Comparison of ENCODE assay signal across 9 cellular contexts in genomic region chr4:74531952-74532794, GRCh38.
DNase-seq lines count a peak whose midpoint lies in the region; ATAC-seq and TF ChIP-seq lines count a peak whose summit lies in the region.
"Had no signal": no experiment of that assay in that cellular context is flagged by ENCODE, and none has a peak within 500 bp of the region (broad histone marks: within the 10 kb centered on the region; RNA-seq: fewer than 3 reads in every experiment).

No MANE protein-coding gene starts in this region.

- no peak overlapping the region for H3K4me3 Mint-ChIP-seq in activated naive CD8-positive, alpha-beta T cell treated with anti-CD3 and anti-CD28 coated beads, Interleukin-2, amount 50 U/mL, for 24 hours
- H3K4me3 Mint-ChIP-seq in stimulated activated effector memory CD8-positive, alpha-beta T cell treated with anti-CD3 and anti-CD28 coated beads, Interleukin-12 subunit alpha, Interleukin-12 subunit beta, amount 100 ng/mL, for 72 hours: no peak overlapping the region

- no peaks in the 10 kb centered on the region for H3K4me1 ChIP-seq in right cardiac atrium (ENCODE audit: control insufficient read depth, insufficient read depth, low read length)

- TF ChIP-seq CTCF in AG10803 (conservative IDR thresholded peaks at IDR 0.05; ENCODE audit: low read length) (peak; percentile 67), GM13976 (IDR thresholded peaks at IDR 0.05; ENCODE audit: borderline replicate concordance, control extremely low read depth, extremely low read depth, insufficient read depth, missing control alignments) (peak; percentile 41)

- H3K27me3 Mint-ChIP-seq in activated naive CD8-positive, alpha-beta T cell treated with anti-CD3 and anti-CD28 coated beads, Interleukin-2, amount 50 U/mL, for 24 hours: peaks cover 6% of the 10 kb centered on the region

- H3K27me3 ChIP-seq in right cardiac atrium (ENCODE audit: control insufficient read depth, insufficient read depth): no peaks in the 10 kb centered on the region

- WGBS in right cardiac atrium: 44% methylated on average over 6 of the region's 6 CpGs

- no peaks in the 10 kb centered on the region for H3K36me3 Mint-ChIP-seq in activated naive CD8-positive, alpha-beta T cell treated with anti-CD3 and anti-CD28 coated beads, Interleukin-2, amount 50 U/mL, for 24 hours (ENCODE audit: low read depth)
- no peaks in the 10 kb centered on the region for H3K36me3 Mint-ChIP-seq in stimulated activated effector memory CD8-positive, alpha-beta T cell treated with anti-CD3 and anti-CD28 coated beads, Interleukin-12 subunit alpha, Interleukin-12 subunit beta, amount 100 ng/mL, for 72 hours

- no peaks in the 10 kb centered on the region for H3K4me1 Mint-ChIP-seq in activated naive CD8-positive, alpha-beta T cell treated with anti-CD3 and anti-CD28 coated beads, Interleukin-2, amount 50 U/mL, for 24 hours
- H3K4me1 Mint-ChIP-seq in stimulated activated effector memory CD8-positive, alpha-beta T cell treated with anti-CD3 and anti-CD28 coated beads, Interleukin-12 subunit alpha, Interleukin-12 subunit beta, amount 100 ng/mL, for 72 hours: no peaks in the 10 kb centered on the region

- H3K27ac Mint-ChIP-seq in activated naive CD8-positive, alpha-beta T cell treated with anti-CD3 and anti-CD28 coated beads, Interleukin-2, amount 50 U/mL, for 24 hours: no peak overlapping the region
- H3K27ac Mint-ChIP-seq in stimulated activated effector memory CD8-positive, alpha-beta T cell treated with anti-CD3 and anti-CD28 coated beads, Interleukin-12 subunit alpha, Interleukin-12 subunit beta, amount 100 ng/mL, for 72 hours: no peak overlapping the region

- intact Hi-C loops in right cardiac atrium (cut with DNase I): loop anchor here in 2 of 4 donors (5.0 to 10.0 kb wide), 2 partner anchors 157 to 160 kb away; no protein-coding TSS in a partner anchor

- DNase-seq in AG10803 (ENCODE audit: low read depth) (peak; percentile 85), GM13976 (ENCODE audit: low spot score) (peak; percentile 5), NCI-H128 (lab: John Stamatoyannopoulos, UW; ENCODE audit: unreplicated experiment) (peak; percentile 2), right cardiac atrium (no peak)
- DNase-seq in activated naive CD8-positive, alpha-beta T cell treated with anti-CD3 and anti-CD28 coated beads, Interleukin-2, amount 50 U/mL, for 24 hours: no peak
- no peak for DNase-seq in stimulated activated effector memory CD8-positive, alpha-beta T cell treated with anti-CD3 and anti-CD28 coated beads, Interleukin-12 subunit alpha, Interleukin-12 subunit beta, amount 100 ng/mL, for 72 hours (ENCODE audit: low spot score in 2 of 2)
- DNase-seq in effector CD8-positive, alpha-beta T cell (lab: John Stamatoyannopoulos, UW): no peak

- H3K9me3 Mint-ChIP-seq in activated naive CD8-positive, alpha-beta T cell treated with anti-CD3 and anti-CD28 coated beads, Interleukin-2, amount 50 U/mL, for 24 hours: no peaks in the 10 kb centered on the region
- no peaks in the 10 kb centered on the region for H3K9me3 Mint-ChIP-seq in stimulated activated effector memory CD8-positive, alpha-beta T cell treated with anti-CD3 and anti-CD28 coated beads, Interleukin-12 subunit alpha, Interleukin-12 subunit beta, amount 100 ng/mL, for 72 hours

- in situ Hi-C loops in GM13976 (cut with MboI; ENCODE audit: low sequenced_read_pairs, unreplicated experiment): no loop called here

- no peak overlapping the region for H3K27ac ChIP-seq in right cardiac atrium (ENCODE audit: low read length)
- H3K27ac ChIP-seq: skin epidermis had no signal

- H3K4me3 ChIP-seq in AG10803 (ENCODE audit: low read length) (no peak overlapping the region), right cardiac atrium (ENCODE audit: low read length) (no peak overlapping the region)
- H3K4me3 ChIP-seq: skin epidermis had no signal

- ATAC-seq in HG02798 (IDR thresholded peaks at IDR 0.05; ENCODE audit: poor library complexity, unreplicated experiment): peak; percentile 93
- peak; percentile 54 for ATAC-seq in activated naive CD8-positive, alpha-beta T cell treated with anti-CD3 and anti-CD28 coated beads, Interleukin-2, amount 50 U/mL, for 24 hours
- peak; percentile 69 to 73 for ATAC-seq in right cardiac atrium
- ATAC-seq in stimulated activated effector memory CD8-positive, alpha-beta T cell treated with anti-CD3 and anti-CD28 coated beads, Interleukin-12 subunit alpha, Interleukin-12 subunit beta, amount 100 ng/mL, for 72 hours: peak; percentile 62

- no peaks in the 10 kb centered on the region for H3K9me3 ChIP-seq in right cardiac atrium (ENCODE audit: control insufficient read depth, low read length)

Comparison
In these comparisons a context has a peak if more than half of its experiments do, and no peak if none do; other contexts are left out.
1. DNase-seq: peak in AG10803 (single experiment), GM13976 (single experiment) and NCI-H128 (single experiment); none in activated naive CD8-positive, alpha-beta T cell treated with anti-CD3 and anti-CD28 coated beads, Interleukin-2, amount 50 U/mL, for 24 hours (single experiment), right cardiac atrium (0 of 3), stimulated activated effector memory CD8-positive, alpha-beta T cell treated with anti-CD3 and anti-CD28 coated beads, Interleukin-12 subunit alpha, Interleukin-12 subunit beta, amount 100 ng/mL, for 72 hours (0 of 2) and effector CD8-positive, alpha-beta T cell (single experiment).
2. Peak in every context shown above with its lines, with median percentiles within 50 percentile points of each other: ATAC-seq.